In genomic region chr2:160635488-160635887, GRCh38 we compare ENCODE assay signal across 16 cellular contexts.
A peak's percentile ranks its signal among the peaks of the same experiment; 100 is the strongest.
DNase-seq lines count a peak whose midpoint lies in the region; ATAC-seq, FAIRE-seq and TF ChIP-seq lines count a peak whose summit lies in the region.
"Had no signal": no experiment of that assay in that cellular context is flagged by ENCODE, and none has a peak within 500 bp of the region (broad histone marks: within the 10 kb centered on the region; RNA-seq: fewer than 3 reads in every experiment).

No MANE protein-coding gene starts in this region.

- no peak for ATAC-seq in mucosa of descending colon
- ATAC-seq in GM18511 (IDR thresholded peaks at IDR 0.05; ENCODE audit: unreplicated experiment), result no peak
- ATAC-seq: CD8-positive, alpha-beta T cell had no signal

- H3K9me3 ChIP-seq in left ventricle myocardium inferior (replicated peaks) (peaks cover 28% of the 10 kb centered on the region), thyroid gland (no peaks in the 10 kb centered on the region), mucosa of descending colon (peaks cover 12% of the 10 kb centered on the region), transverse colon (peaks cover 4 to 14% of the 10 kb centered on the region in 2 donors)

- DNase-seq in HT1080 (ENCODE audit: low read depth) (peak; percentile 25), bronchial epithelial cell (ENCODE audit: low read depth) (no peak), left ventricle myocardium inferior (no peak), thyroid gland (peak; percentile 31 to 46), mucosa of descending colon (no peak), transverse colon (no peak)
- DNase-seq: activated CD4-positive, alpha-beta T cell treated with anti-CD3 and anti-CD28 coated beads, Interleukin-2, amount 10 ng/mL, durations not matched to agents 7 days and 5 days; activated T-cell treated with anti-CD3 and anti-CD28 coated beads, Interleukin-2, amount 50 U/mL, for 4 hours; amniotic stem cell; CD8-positive, alpha-beta T cell; kidney; NCI-H146; NCI-H524; stimulated activated CD4-positive, alpha-beta T cell treated with anti-CD3 and anti-CD28 coated beads, Interleukin-4, amount 100 ng/mL, for 1 hour had no signal

- intact Hi-C loops in left ventricle myocardium inferior (cut with micrococcal nuclease), result no loop called here
- intact Hi-C loops in thyroid gland (cut with DNase I), result no loop called here
- intact Hi-C loops in mucosa of descending colon (cut with DNase I, micrococcal nuclease), result no loop called here
- intact Hi-C loops in transverse colon (cut with DNase I; ENCODE audit: low total_unique reads), result no loop called here

- 0 to 5% methylated on average over 2 of the region's 2 CpGs for WGBS in thyroid gland, 2 donors
- WGBS in transverse colon (ENCODE audit: low coverage in 1 of 2), 2 donors, result 0 to 28% methylated on average over 1 to 2 of the region's 2 CpGs

- H3K27ac ChIP-seq in left ventricle myocardium inferior (replicated peaks) (peak overlapping the region; percentile 14), thyroid gland (peak overlapping the region in 2 of 3 donors; percentile 3 to 36), transverse colon (no peak overlapping the region)
- H3K27ac ChIP-seq: RWPE1 had no signal

- TF ChIP-seq EP300 in transverse colon (IDR thresholded peaks at IDR 0.05; ENCODE audit: low read depth), result no peak

- no peaks in the 10 kb centered on the region for H3K36me3 ChIP-seq in bronchial epithelial cell (ENCODE audit: control insufficient read depth, insufficient read depth, low read length)
- no peaks in the 10 kb centered on the region for H3K36me3 ChIP-seq in left ventricle myocardium inferior
- H3K36me3 ChIP-seq in thyroid gland, result no peaks in the 10 kb centered on the region
- H3K36me3 ChIP-seq in mucosa of descending colon (ENCODE audit: low read depth), result no peaks in the 10 kb centered on the region
- H3K36me3 ChIP-seq in transverse colon, result no peaks in the 10 kb centered on the region

- FAIRE-seq in bronchial epithelial cell (lab: Jason Lieb, UNC), result peak; percentile 43
- FAIRE-seq: kidney had no signal

- in situ Hi-C loops in transverse colon (cut with MboI; ENCODE audit: low pct_ligation_motif_present in 1 of 4, low pct_unique_long_range_greater_than_20kb in 1 of 4, low sequenced_read_pairs in 3 of 4), result no loop called here

- no peak for TF ChIP-seq POLR2A in thyroid gland (IDR thresholded peaks at IDR 0.05)
- TF ChIP-seq POLR2A in transverse colon (IDR thresholded peaks at IDR 0.05), result no peak

- TF ChIP-seq CTCF in bronchial epithelial cell (IDR thresholded peaks at IDR 0.05; ENCODE audit: insufficient read depth, low read length, severe bottlenecking), result no peak
- no peak for TF ChIP-seq CTCF in left ventricle myocardium inferior (IDR thresholded peaks at IDR 0.05; ENCODE audit: borderline replicate concordance)
- TF ChIP-seq CTCF in thyroid gland (IDR thresholded peaks at IDR 0.05), result no peak
- no peak for TF ChIP-seq CTCF in mucosa of descending colon (IDR thresholded peaks at IDR 0.05)
- TF ChIP-seq CTCF in transverse colon (IDR thresholded peaks at IDR 0.05), result no peak

- H3K4me1 ChIP-seq in left ventricle myocardium inferior (peaks cover 42% of the 10 kb centered on the region), thyroid gland (peaks cover 12 to 13% of the 10 kb centered on the region in 2 donors), mucosa of descending colon (ENCODE audit: low read depth) (no peaks in the 10 kb centered on the region), transverse colon (peaks cover 0 to 7% (median 3%) of the 10 kb centered on the region in 4 donors)

- H3K4me3 ChIP-seq in bronchial epithelial cell (ENCODE audit: low read depth, low read length) (no peak overlapping the region), left ventricle myocardium inferior (no peak overlapping the region), thyroid gland (replicated peaks in 1 of 3) (no peak overlapping the region), mucosa of descending colon (no peak overlapping the region), transverse colon (no peak overlapping the region)

- no peaks in the 10 kb centered on the region for H3K27me3 ChIP-seq in bronchial epithelial cell (ENCODE audit: control insufficient read depth, insufficient read depth, low read length)
- no peaks in the 10 kb centered on the region for H3K27me3 ChIP-seq in left ventricle myocardium inferior (ENCODE audit: low read depth)
- no peaks in the 10 kb centered on the region for H3K27me3 ChIP-seq in thyroid gland
- no peaks in the 10 kb centered on the region for H3K27me3 ChIP-seq in transverse colon

Comparison
In these comparisons a context has a peak if more than half of its experiments do, and no peak if none do; other contexts are left out.
1. DNase-seq: peak in HT1080 (single experiment) and thyroid gland (2 of 2); none in bronchial epithelial cell (single experiment), left ventricle myocardium inferior (single experiment), mucosa of descending colon (0 of 3) and transverse colon (single experiment).
2. H3K27ac ChIP-seq: peak in left ventricle myocardium inferior (single experiment) and thyroid gland (2 of 3); none in transverse colon (0 of 4).